20 cellular contexts compared by ENCODE assay signal in the genomic region with DNA sequence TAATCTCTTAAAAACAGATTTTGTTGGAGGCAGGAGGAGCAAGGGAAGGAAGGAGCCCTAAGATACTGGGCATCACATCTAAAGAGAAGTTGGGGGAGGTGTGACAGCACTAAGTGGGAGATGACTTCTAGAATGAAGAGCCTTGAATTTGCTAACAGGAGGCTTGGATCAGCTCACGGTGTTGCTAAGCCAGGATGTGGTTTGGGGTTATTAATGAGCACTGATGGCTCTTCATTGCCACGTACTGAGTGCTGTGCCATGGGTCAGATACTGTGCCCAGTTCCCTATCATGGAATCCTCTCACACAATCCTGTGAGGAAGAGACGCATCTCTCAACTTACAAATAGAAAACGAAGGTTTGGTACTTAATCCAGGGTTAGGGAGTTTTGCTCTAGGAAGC.
"Had no signal": no experiment of that assay in that cellular context is flagged by ENCODE, and none has a peak within 500 bp of the region (broad histone marks: within the 10 kb centered on the region; RNA-seq: fewer than 3 reads in every experiment).

No MANE protein-coding gene starts in this region.

- H3K27me3 ChIP-seq: adrenal gland, esophagus squamous epithelium, heart right ventricle, tibial artery had no signal

- DNase-seq: activated CD4-positive, alpha-beta T cell treated with anti-CD3 and anti-CD28 coated beads, Interleukin-2, amount 10 ng/mL, durations not matched to agents 7 days and 5 days; activated CD8-positive, alpha-beta memory T cell treated with anti-CD3 and anti-CD28 coated beads, Interleukin-2, amount 50 U/mL, for 4 hours; activated CD8-positive, alpha-beta T cell treated with anti-CD3 and anti-CD28 coated beads, Interleukin-2, amount 10 ng/mL, durations not matched to agents 7 days and 5 days; activated effector memory CD4-positive, alpha-beta T cell treated with anti-CD3 and anti-CD28 coated beads, Interleukin-2, amount 50 U/mL, for 16 hours; activated T-cell treated with anti-CD3 and anti-CD28 coated beads, Interleukin-2, amount 50 U/mL, for 48 hours; adrenal gland; effector memory CD8-positive, alpha-beta T cell; esophagus squamous epithelium; heart right ventricle; left ventricle myocardium superior; mesenchymal stem cell; naive thymus-derived CD8-positive, alpha-beta T cell; stimulated activated CD4-positive, alpha-beta T cell treated with anti-CD3 and anti-CD28 coated beads, Interleukin-2, amount 100 ng/mL, for 24 hours; stimulated activated naive CD8-positive, alpha-beta T cell treated with anti-CD3 and anti-CD28 coated beads, Interleukin-15, Interleukin-2, amounts not matched to agents 100 U/mL and 50 U/mL, for 24 hours; substantia nigra; T1000; tibial artery had no signal

- H3K36me3 ChIP-seq: adrenal gland, esophagus squamous epithelium, heart right ventricle, neutrophil, tibial artery had no signal

- H3K9me3 ChIP-seq: adrenal gland, esophagus squamous epithelium, heart right ventricle, neutrophil, tibial artery had no signal

- H3K4me3 ChIP-seq: adrenal gland, esophagus squamous epithelium, heart right ventricle, tibial artery had no signal

- H3K27ac ChIP-seq: adrenal gland, esophagus squamous epithelium, heart right ventricle, neutrophil, tibial artery had no signal

- ATAC-seq: activated CD4-positive, CD25-positive, alpha-beta regulatory T cell treated with anti-CD3 and anti-CD28 coated beads, Interleukin-2, amount 50 U/mL, for 24 hours; activated CD8-positive, alpha-beta T cell treated with anti-CD3 and anti-CD28 coated beads, Interleukin-2, amount 10 ng/mL, durations not matched to agents 7 days and 5 days; activated naive CD4-positive, alpha-beta T cell treated with anti-CD3 and anti-CD28 coated beads, Interleukin-2, amount 50 U/mL, for 72 hours; effector memory CD8-positive, alpha-beta T cell; left ventricle myocardium superior; naive thymus-derived CD8-positive, alpha-beta T cell; stimulated activated naive CD8-positive, alpha-beta T cell treated with anti-CD3 and anti-CD28 coated beads, Interleukin-15, Interleukin-2, amounts not matched to agents 100 U/mL and 50 U/mL, for 24 hours had no signal
